ENCODE assay signal across 7 cellular contexts in the genomic region with DNA sequence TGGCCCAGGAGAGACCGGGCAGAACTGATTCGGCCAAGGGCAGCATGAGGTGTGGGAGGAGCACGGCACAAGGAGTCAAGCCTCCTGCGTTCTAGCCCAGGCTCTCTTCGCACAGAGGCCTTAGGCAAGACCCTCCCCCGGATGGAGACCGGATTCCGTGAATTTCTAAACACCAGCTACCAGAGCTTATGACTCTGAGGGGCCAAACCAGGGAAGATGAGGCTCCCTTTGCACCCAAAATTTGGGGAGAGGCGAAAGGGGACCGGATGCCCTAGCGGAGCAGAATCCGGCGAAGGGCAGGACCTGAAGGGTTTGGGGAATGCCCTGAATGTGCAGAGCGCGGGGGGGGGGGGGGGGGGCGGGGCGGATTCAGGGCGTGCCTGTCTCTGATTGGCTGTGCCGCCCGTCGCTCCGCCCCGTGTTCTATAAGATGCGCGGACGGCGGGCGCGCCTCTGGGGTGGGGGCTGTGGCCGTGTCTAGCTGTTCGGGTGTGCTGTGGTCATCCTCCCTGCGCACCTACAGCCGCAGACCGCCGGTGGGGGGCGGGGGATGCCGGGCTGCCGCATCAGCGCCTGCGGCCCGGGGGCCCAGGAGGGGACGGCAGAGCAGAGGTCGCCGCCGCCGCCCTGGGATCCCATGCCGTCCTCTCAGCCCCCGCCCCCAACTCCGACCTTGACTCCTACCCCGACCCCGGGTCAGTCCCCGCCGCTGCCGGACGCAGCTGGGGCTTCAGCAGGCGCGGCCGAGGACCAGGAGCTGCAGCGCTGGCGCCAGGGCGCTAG. TPM values are rescaled to one million over a fixed set of nuclear protein-coding genes. Genes with fewer than 3 reads are reported as not detected.
DNase-seq lines count a peak whose midpoint lies in the region; ATAC-seq, FAIRE-seq and TF ChIP-seq lines count a peak whose summit lies in the region.

A gene with protein sequence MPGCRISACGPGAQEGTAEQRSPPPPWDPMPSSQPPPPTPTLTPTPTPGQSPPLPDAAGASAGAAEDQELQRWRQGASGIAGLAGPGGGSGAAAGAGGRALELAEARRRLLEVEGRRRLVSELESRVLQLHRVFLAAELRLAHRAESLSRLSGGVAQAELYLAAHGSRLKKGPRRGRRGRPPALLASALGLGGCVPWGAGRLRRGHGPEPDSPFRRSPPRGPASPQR (plus strand): TSS at position 456 of the 783 bp plus-strand sequence. CDS start 95 bp downstream, at position 551.

- H2BK5ac ChIP-seq in IMR-90 (ENCODE audit: low read depth, low read length, poor library complexity, severe bottlenecking) = peak within 1 kb of the TSS; percentile 91

- H3K4me3 ChIP-seq in IMR-90 (ENCODE audit: insufficient read depth, low read depth, low read length) (peak within 1 kb of the TSS; percentile 95), SK-N-SH (ENCODE audit: low read depth in 2 of 2, low read length in 1 of 2) (peak within 1 kb of the TSS; percentile 48 to 71), pancreas (peak within 1 kb of the TSS; percentile 61 to 93 (median 75)), thyroid gland (replicated peaks in 1 of 3) (peak within 1 kb of the TSS; percentile 20 to 47 (median 44))

- CTCF ChIA-PET in IMR-90 (lab: Yijun Ruan, JAX) = interaction anchor here (1.4 kb wide), 1 partner anchor 31 kb away, joined by 3 read pairs; no protein-coding TSS in a partner anchor
- CTCF ChIA-PET in SK-N-SH (lab: Yijun Ruan, JAX) = interaction anchor here (1.3 to 2.9 kb wide), 3 partner anchors 26 to 104 kb away, joined by 4 to 18 read pairs (median 12); no protein-coding TSS in a partner anchor

- H3K4me2 ChIP-seq in IMR-90 (ENCODE audit: low read depth, low read length) = peak within 1 kb of the TSS; percentile 98
- H3K4me2 ChIP-seq in SK-N-SH = peak within 1 kb of the TSS; percentile 96

- H3K79me2 ChIP-seq in SK-N-SH (ENCODE audit: insufficient read depth) = peaks cover 5% of the 10 kb centered on the region

- H3K36me3 ChIP-seq in IMR-90 (ENCODE audit: control insufficient read depth, insufficient read depth, low read length) (peaks cover 10% of the 10 kb centered on the region; the same call in 1 of the 2 replicates), SK-N-SH (replicated peaks in 1 of 2; ENCODE audit: control insufficient read depth in 1 of 2, insufficient read depth in 2 of 2, low read length in 1 of 2) (no peaks in the 10 kb centered on the region), pancreas (no peaks in the 10 kb centered on the region), thyroid gland (no peaks in the 10 kb centered on the region)

- H3K4me1 ChIP-seq in IMR-90 (ENCODE audit: control insufficient read depth, insufficient read depth, low read length) = peaks cover 41% of the 10 kb centered on the region
- H3K4me1 ChIP-seq in SK-N-SH (ENCODE audit: control insufficient read depth in 1 of 2, insufficient read depth in 2 of 2, low read depth in 1 of 2, low read length in 1 of 2) = peaks cover 9 to 12% of the 10 kb centered on the region in 2 experiments; a peak in 2 of 4 replicates
- peaks cover 9 to 34% (median 14%) of the 10 kb centered on the region in 3 donors for H3K4me1 ChIP-seq in pancreas
- peaks cover 12 to 21% of the 10 kb centered on the region in 2 donors for H3K4me1 ChIP-seq in thyroid gland

- H2AK9ac ChIP-seq in IMR-90 (replicated peaks; ENCODE audit: low read depth, low read length, poor library complexity) = peak within 1 kb of the TSS; percentile 95

- peaks cover 17% of the 10 kb centered on the region for H3K9me1 ChIP-seq in IMR-90 (ENCODE audit: insufficient read depth, low read length)

- peak within 1 kb of the TSS; percentile 74; the same call in 1 of the 2 replicates for H3K56ac ChIP-seq in IMR-90 (ENCODE audit: extremely low read depth, insufficient read depth, low read length)

- H3K9me2 ChIP-seq in SK-N-SH = no peaks in the 10 kb centered on the region

- in situ Hi-C loops in IMR-90 (cut with MboI; ENCODE audit: low sequenced_read_pairs) = no loop called here

- WGBS in IMR-90 (ENCODE audit: extremely low coverage in 2 of 2, insufficient read length in 1 of 2), 2 experiments = 0% methylated on average over 1 of the region's 61 CpGs; no CpG with 5 or more reads in 1 of the 2 experiments
- WGBS in SK-N-SH (ENCODE audit: low lambda C conversion rate) = 0% methylated on average over 4 of the region's 61 CpGs
- 0 to 1% methylated on average over 38 to 57 of the region's 61 CpGs for WGBS in pancreas, 2 donors
- WGBS in thyroid gland, 2 donors = 2 to 3% methylated on average over 11 to 13 of the region's 61 CpGs

- peaks cover 3% of the 10 kb centered on the region for H3F3A ChIP-seq in SK-N-SH (replicated peaks; ENCODE audit: insufficient read depth)

- DNase-seq in GM18507 (ENCODE audit: extremely low spot score, insufficient read length, low read depth) (peak; percentile 79), IMR-90 (peak; percentile 78), SK-N-SH (peak; percentile 97), head of caudate nucleus (peak; percentile 66 to 91 (median 81)), pancreas (peak; percentile 70 to 93 (median 86)), thyroid gland (peak; percentile 54 to 58)

- H3K27me3 Mint-ChIP-seq in activated naive CD8-positive, alpha-beta T cell = peaks cover 20% of the 10 kb centered on the region

- H2BK120ac ChIP-seq in IMR-90 (ENCODE audit: low read depth, low read length) = peak within 1 kb of the TSS; percentile 92

- H3K9me3 ChIP-seq in IMR-90 (ENCODE audit: control insufficient read depth, insufficient read depth, low read length) (no peaks in the 10 kb centered on the region), SK-N-SH (no peaks in the 10 kb centered on the region), pancreas (no peaks in the 10 kb centered on the region), thyroid gland (no peaks in the 10 kb centered on the region)

- H2AFZ ChIP-seq in IMR-90 (replicated peaks; ENCODE audit: low read length, poor library complexity) (peak within 1 kb of the TSS; percentile 95), SK-N-SH (ENCODE audit: low read depth) (peak within 1 kb of the TSS; percentile 76)

- dilution Hi-C loops in IMR-90 (cut with HindIII; ENCODE audit: low sequenced_read_pairs, unreplicated experiment) = no loop called here

- TF ChIP-seq CTCF in IMR-90 (conservative IDR thresholded peaks at IDR 0.05; ENCODE audit: low read depth, low read length) (no peak), SK-N-SH (IDR thresholded peaks at IDR 0.05) (no peak), pancreas (IDR thresholded peaks at IDR 0.05) (no peak), thyroid gland (IDR thresholded peaks at IDR 0.05) (no peak)

- H4K91ac ChIP-seq in IMR-90 (ENCODE audit: insufficient read depth, low read depth, low read length) = peak within 1 kb of the TSS; percentile 90

- peaks cover 5 to 37% of the 10 kb centered on the region in 2 experiments; a peak in 3 of 4 replicates for H3K79me1 ChIP-seq in IMR-90 (ENCODE audit: low read depth in 1 of 2, low read length in 2 of 2)

- peak; percentile 70 for ATAC-seq in IMR-90 (ENCODE audit: low read depth)
- peak; percentile 55 to 71 (median 66) for ATAC-seq in pancreas

- peak within 1 kb of the TSS; percentile 91 for H3K9ac ChIP-seq in IMR-90 (ENCODE audit: low read depth, low read length)
- peak within 1 kb of the TSS; percentile 60 for H3K9ac ChIP-seq in SK-N-SH

- TF ChIP-seq POLR2A in IMR-90 (IDR thresholded peaks at IDR 0.05; ENCODE audit: low read depth, low read length) = peak; percentile 98
- peak in 1 of 2 donors; percentile 56 for TF ChIP-seq POLR2A in thyroid gland (IDR thresholded peaks at IDR 0.05)

- H3K27ac ChIP-seq in IMR-90 (ENCODE audit: insufficient read depth, low read length) (peak within 1 kb of the TSS; percentile 88), SK-N-SH (ENCODE audit: low read depth in 2 of 2, low read length in 1 of 2) (no peak within 1 kb of the TSS), pancreas (peak within 1 kb of the TSS; percentile 55 to 79 (median 72)), thyroid gland (no peak within 1 kb of the TSS)

- H3K4me1 Mint-ChIP-seq in activated naive CD8-positive, alpha-beta T cell (ENCODE audit: low read depth) = peaks cover 17% of the 10 kb centered on the region

- TF ChIP-seq RAD21 in IMR-90 (IDR thresholded peaks at IDR 0.05; ENCODE audit: low read length) = no peak
- TF ChIP-seq RAD21 in SK-N-SH (IDR thresholded peaks at IDR 0.05; ENCODE audit: low read length) = no peak

- peak within 1 kb of the TSS; percentile 82; the same call in 2 of the 3 replicates for H2BK15ac ChIP-seq in IMR-90 (ENCODE audit: low read depth, low read length)

- no peaks in the 10 kb centered on the region for H3K27me3 ChIP-seq in IMR-90 (ENCODE audit: control insufficient read depth, insufficient read depth, low read length)
- no peaks in the 10 kb centered on the region for H3K27me3 ChIP-seq in SK-N-SH (ENCODE audit: insufficient read depth)
- no peaks in the 10 kb centered on the region for H3K27me3 ChIP-seq in pancreas
- no peaks in the 10 kb centered on the region for H3K27me3 ChIP-seq in thyroid gland

- peak within 1 kb of the TSS; percentile 79 for H3K14ac ChIP-seq in IMR-90 (replicated peaks; ENCODE audit: low read depth, low read length)

- POLR2A ChIA-PET in IMR-90 (lab: Charles Lee; ENCODE audit: unreplicated experiment) (interaction anchor here (0.6 kb wide), 1 partner anchor 39 kb away, joined by 3 read pairs; no protein-coding TSS in a partner anchor), SK-N-SH (lab: Yijun Ruan, JAX) (interaction anchor here (1.3 kb wide), 1 partner anchor 161 kb away, joined by 3 read pairs; a partner anchor contains a TSS)

- H3K27ac Mint-ChIP-seq in activated naive CD8-positive, alpha-beta T cell = peak within 1 kb of the TSS; percentile 16

- peak within 1 kb of the TSS; percentile 27 for H4K5ac ChIP-seq in IMR-90 (ENCODE audit: low read depth, low read length)

- peak within 1 kb of the TSS; percentile 97 for H2AK5ac ChIP-seq in IMR-90 (ENCODE audit: low read depth, low read length)

- no peaks in the 10 kb centered on the region for H3K9me3 Mint-ChIP-seq in activated naive CD8-positive, alpha-beta T cell (ENCODE audit: low read depth)

- no TSS peak for BruUV-seq in IMR-90 (replicated peaks; lab: Mats Ljungman, UMichigan)

- H4K8ac ChIP-seq in IMR-90 (ENCODE audit: low read depth in 2 of 2, low read length in 2 of 2) = peak within 1 kb of the TSS; percentile 66 to 91

- FAIRE-seq in GM18507 (lab: Jason Lieb, UNC) = no peak
- no peak for FAIRE-seq in pancreas (lab: Jason Lieb, UNC)

- H3K36me3 Mint-ChIP-seq in activated naive CD8-positive, alpha-beta T cell = no peaks in the 10 kb centered on the region

- peak within 1 kb of the TSS; percentile 90 for H3K4ac ChIP-seq in IMR-90 (ENCODE audit: low read depth, low read length)

- H2BK20ac ChIP-seq in IMR-90 (ENCODE audit: low read depth, low read length) = peak within 1 kb of the TSS; percentile 75

- H4K20me1 ChIP-seq in IMR-90 (ENCODE audit: insufficient read depth, low read length) (peaks cover 30% of the 10 kb centered on the region), SK-N-SH (ENCODE audit: insufficient read depth) (no peaks in the 10 kb centered on the region; the same call in 1 of the 2 replicates)

- intact Hi-C loops in IMR-90 (cut with micrococcal nuclease) = no loop called here
- intact Hi-C loops in head of caudate nucleus (cut with DNase I) = no loop called here
- intact Hi-C loops in pancreas (cut with DNase I) = no loop called here
- intact Hi-C loops in thyroid gland (cut with DNase I) = no loop called here

- peak within 1 kb of the TSS; percentile 81 for H3K4me3 Mint-ChIP-seq in activated naive CD8-positive, alpha-beta T cell

- H3K18ac ChIP-seq in IMR-90 (ENCODE audit: low read depth, low read length) = peak within 1 kb of the TSS; percentile 78

- H3K23ac ChIP-seq in IMR-90 (ENCODE audit: low read depth, low read length) = peak within 1 kb of the TSS; percentile 46

- no peak for TF ChIP-seq EP300 in SK-N-SH (IDR thresholded peaks at IDR 0.05; ENCODE audit: borderline replicate concordance in 1 of 2, low read depth in 1 of 2, low read length in 1 of 2)

RNA-seq across cellular contexts. Expression of the gene that starts here (rescaled TPM):
- total RNA-seq in IMR-90 (2012; rRNA removed) (68.6 and 91.6 TPM in 2 replicates), pancreas (10 to 100 TPM; 10.4 to 36.8 (median 18.4) TPM), thyroid gland (1 to 10 TPM; 2.9 to 8.5 (median 6.5) TPM)
- polyA plus RNA-seq in IMR-90 (2012; rRNA removed) (63.3 and 76.8 TPM in 2 replicates), SK-N-SH (2012; rRNA removed) (8.8 and 11.6 TPM in 2 replicates), pancreas (10 to 100 TPM; 42.1 to 48.2 TPM)
- polyA plus RNA-seq in IMR-90 (2012; cell fraction: cytosol; rRNA removed) = 157 and 222 TPM in 2 replicates
- 65.3 and 116 TPM in 2 replicates for polyA plus RNA-seq in IMR-90 (2012; cell fraction: nucleus; rRNA removed; ENCODE audit: low replicate concordance)
- polyA plus RNA-seq in SK-N-SH (2012; cell fraction: cytosol; rRNA removed) = 8.5 and 11.5 TPM in 2 replicates
- 5.7 and 6.1 TPM in 2 replicates for polyA plus RNA-seq in SK-N-SH (2012; cell fraction: nucleus; rRNA removed)

Comparison
In these comparisons a context has a peak if more than half of its experiments do, and no peak if none do; other contexts are left out.
1. H3K27ac ChIP-seq: peak in IMR-90 (single experiment) and pancreas (4 of 4); none in SK-N-SH (0 of 2) and thyroid gland (0 of 3).
2. H3K4me3 ChIP-seq: peak in every context shown above with its lines; median percentile 95 in IMR-90; 75 in pancreas; 60 in SK-N-SH; 44 in thyroid gland.
3. Peak in every context shown above with its lines, with median percentiles within 50 percentile points of each other: DNase-seq.